In genomic region chr6:45461486-45461885, GRCh38 we compare ENCODE assay signal across 27 cellular contexts.
A peak's percentile ranks its signal among the peaks of the same experiment; 100 is the strongest.
DNase-seq lines count a peak whose midpoint lies in the region; ATAC-seq, FAIRE-seq and TF ChIP-seq lines count a peak whose summit lies in the region.
"Had no signal": no experiment of that assay in that cellular context is flagged by ENCODE, and none has a peak within 500 bp of the region (broad histone marks: within the 10 kb centered on the region; RNA-seq: fewer than 3 reads in every experiment).

No MANE protein-coding gene starts in this region.

- H3K4me1 ChIP-seq in IMR-90 (ENCODE audit: control insufficient read depth, insufficient read depth, low read length) (peaks cover 3% of the 10 kb centered on the region), K562 (replicated peaks in 1 of 2; ENCODE audit: control insufficient read depth in 2 of 2, insufficient read depth in 2 of 2, low read length in 2 of 2) (0 out of 5 replicates have a peak, but pooled peaks cover 0 to 7% of the 10 kb centered on the region in 2 experiments)
- H3K4me1 ChIP-seq in effector memory CD4-positive, alpha-beta T cell (ENCODE audit: control insufficient read depth, insufficient read depth, low read length, poor library complexity, severe bottlenecking): peaks cover 8% of the 10 kb centered on the region

- H3K79me1 ChIP-seq in IMR-90 (ENCODE audit: low read depth in 1 of 2, low read length in 2 of 2): peaks cover 4 to 35% of the 10 kb centered on the region in 2 experiments; a peak in 3 of 4 replicates

- no peak overlapping the region for H3K18ac ChIP-seq in IMR-90 (ENCODE audit: low read depth, low read length)

- H3K27me3 ChIP-seq in IMR-90 (ENCODE audit: control insufficient read depth, insufficient read depth, low read length) (no peaks in the 10 kb centered on the region), K562 (ENCODE audit: control insufficient read depth in 2 of 2, insufficient read depth in 2 of 2, low read length in 2 of 2) (no peaks in the 10 kb centered on the region; a peak in 1 of 5 replicates)
- no peaks in the 10 kb centered on the region for H3K27me3 ChIP-seq in effector memory CD4-positive, alpha-beta T cell (replicated peaks; ENCODE audit: control insufficient read depth, insufficient read depth, low read length, poor library complexity, severe bottlenecking)

- no peaks in the 10 kb centered on the region for H3K9me3 Mint-ChIP-seq in activated CD4-positive, alpha-beta T cell treated with anti-CD3 and anti-CD28 coated beads for 36 hours (ENCODE audit: low read depth)
- H3K9me3 Mint-ChIP-seq in stimulated activated memory B cell treated with anti-CD40 and anti-IgM and Interleukin-4, amounts not matched to agents 10 μg/mL and 1 μg/mL and 100 μg/mL, for 72 hours: no peaks in the 10 kb centered on the region
- H3K9me3 Mint-ChIP-seq: CD8-positive, alpha-beta T cell; HFFc6; IgD-negative memory B cell had no signal

- ATAC-seq in activated CD4-positive, alpha-beta T cell treated with anti-CD3 and anti-CD28 coated beads for 36 hours: peak; percentile 55
- ATAC-seq in IMR-90 (ENCODE audit: low read depth) (no peak), K562 (no peak; the same call in 2 of the 3 replicates), GM21423 (IDR thresholded peaks at IDR 0.05; ENCODE audit: unreplicated experiment) (no peak)
- ATAC-seq in stimulated activated memory B cell treated with anti-CD40 and anti-IgM and Interleukin-4, amounts not matched to agents 10 μg/mL and 1 μg/mL and 100 μg/mL, for 72 hours: no peak
- ATAC-seq: CD8-positive, alpha-beta T cell; Panc1 had no signal

- H4K8ac ChIP-seq in IMR-90 (ENCODE audit: low read depth in 2 of 2, low read length in 2 of 2): no peak overlapping the region

- H3K27ac Mint-ChIP-seq in activated CD4-positive, alpha-beta T cell treated with anti-CD3 and anti-CD28 coated beads for 36 hours: no peak overlapping the region
- H3K27ac Mint-ChIP-seq in stimulated activated memory B cell treated with anti-CD40 and anti-IgM and Interleukin-4, amounts not matched to agents 10 μg/mL and 1 μg/mL and 100 μg/mL, for 72 hours: no peak overlapping the region
- H3K27ac Mint-ChIP-seq: B cell; CD8-positive, alpha-beta T cell; HFFc6 had no signal

- no peak for TF ChIP-seq RAD21 in IMR-90 (IDR thresholded peaks at IDR 0.05; ENCODE audit: low read length)
- TF ChIP-seq RAD21 in K562 (CRISPR knock-in tag; conservative IDR thresholded peaks at IDR 0.05 in 1 of 2, IDR thresholded peaks at IDR 0.05 in 1 of 2): no peak

- H3K4me2 ChIP-seq in IMR-90 (ENCODE audit: low read depth, low read length): no peak overlapping the region
- no peak overlapping the region for H3K4me2 ChIP-seq in K562 (ENCODE audit: insufficient read depth, low read length)
- H3K4me2 ChIP-seq: SK-N-SH had no signal

- no peak overlapping the region for H4K5ac ChIP-seq in IMR-90 (ENCODE audit: low read depth, low read length)

- TF ChIP-seq CTCF in IMR-90 (conservative IDR thresholded peaks at IDR 0.05; ENCODE audit: low read depth, low read length) (no peak), K562 (IDR thresholded peaks at IDR 0.05 in 2 of 3, conservative IDR thresholded peaks at IDR 0.05 in 1 of 3; ENCODE audit: insufficient read depth in 2 of 3, low read depth in 1 of 3, low read length in 3 of 3) (no peak)

- H2AFZ ChIP-seq in IMR-90 (replicated peaks; ENCODE audit: low read length, poor library complexity): no peak overlapping the region
- no peak overlapping the region for H2AFZ ChIP-seq in K562 (ENCODE audit: low read depth, low read length)

- CTCF ChIA-PET in activated CD4-positive, alpha-beta T cell treated with anti-CD3 and anti-CD28 coated beads for 36 hours (lab: Charles Lee): interaction anchor here (0.7 to 0.8 kb wide), 2 partner anchors 8 to 282 kb away, joined by 3 read pairs; no protein-coding TSS in a partner anchor
- CTCF ChIA-PET in IMR-90 (lab: Yijun Ruan, JAX): no interaction called here
- CTCF ChIA-PET in K562 (lab: Yijun Ruan, JAX; ENCODE audit: low intra/inter-chr PET ratio): no interaction called here

- H3K4me1 Mint-ChIP-seq in activated CD4-positive, alpha-beta T cell treated with anti-CD3 and anti-CD28 coated beads for 36 hours: peaks cover 24% of the 10 kb centered on the region
- no peaks in the 10 kb centered on the region for H3K4me1 Mint-ChIP-seq in stimulated activated memory B cell treated with anti-CD40 and anti-IgM and Interleukin-4, amounts not matched to agents 10 μg/mL and 1 μg/mL and 100 μg/mL, for 72 hours
- H3K4me1 Mint-ChIP-seq: B cell had no signal

- H3K23ac ChIP-seq in IMR-90 (ENCODE audit: low read depth, low read length): no peak overlapping the region

- BruUV-seq in IMR-90 (replicated peaks; lab: Mats Ljungman, UMichigan) (no TSS peak), K562 (replicated peaks; lab: Mats Ljungman, UMichigan) (no TSS peak)

- H3K9ac ChIP-seq in IMR-90 (ENCODE audit: low read depth, low read length): no peak overlapping the region
- H3K9ac ChIP-seq in K562 (ENCODE audit: insufficient read depth in 1 of 2, low read depth in 2 of 2, low read length in 2 of 2): no peak overlapping the region
- H3K9ac ChIP-seq: SK-N-SH had no signal

- H3K14ac ChIP-seq in IMR-90 (replicated peaks; ENCODE audit: low read depth, low read length): 0 out of 2 replicates have a peak overlapping the region, but pooled peaks have one; percentile 4

- H3K56ac ChIP-seq in IMR-90 (ENCODE audit: extremely low read depth, insufficient read depth, low read length): no peak overlapping the region

- TF ChIP-seq EP300 in K562 (IDR thresholded peaks at IDR 0.05; ENCODE audit: low read length): no peak

- no peak overlapping the region; the same call in 1 of the 2 replicates for H2BK120ac ChIP-seq in IMR-90 (ENCODE audit: low read depth, low read length)

- H2BK20ac ChIP-seq in IMR-90 (ENCODE audit: low read depth, low read length): peak overlapping the region; percentile 52; the same call in 1 of the 2 replicates

- WGBS in IMR-90 (ENCODE audit: extremely low coverage in 2 of 2, insufficient read length in 1 of 2), 2 experiments: no CpG with 5 or more reads among the region's 3 CpGs
- WGBS in K562 (ENCODE audit: insufficient coverage, low coverage, missing lambda C conversion rate): 26% methylated on average over 3 of the region's 3 CpGs

- H2AK5ac ChIP-seq in IMR-90 (ENCODE audit: low read depth, low read length): no peak overlapping the region

- H3K4ac ChIP-seq in IMR-90 (ENCODE audit: low read depth, low read length): no peak overlapping the region; the same call in 1 of the 2 replicates

- intact Hi-C loops in activated CD4-positive, alpha-beta T cell treated with anti-CD3 and anti-CD28 coated beads for 36 hours (cut with DNase I, micrococcal nuclease): no loop called here
- intact Hi-C loops in IMR-90 (cut with micrococcal nuclease): no loop called here
- intact Hi-C loops in K562 (cut with micrococcal nuclease): loop anchor here (5.0 kb wide), 1 partner anchor 39 kb away; no protein-coding TSS in a partner anchor

- H2AK9ac ChIP-seq in IMR-90 (replicated peaks; ENCODE audit: low read depth, low read length, poor library complexity): no peak overlapping the region

- H3K79me2 ChIP-seq in K562 (ENCODE audit: control insufficient read depth, insufficient read depth, low read length): no peaks in the 10 kb centered on the region

- no peak overlapping the region for H3K4me3 Mint-ChIP-seq in activated CD4-positive, alpha-beta T cell treated with anti-CD3 and anti-CD28 coated beads for 36 hours
- H3K4me3 Mint-ChIP-seq in stimulated activated memory B cell treated with anti-CD40 and anti-IgM and Interleukin-4, amounts not matched to agents 10 μg/mL and 1 μg/mL and 100 μg/mL, for 72 hours: no peak overlapping the region
- H3K4me3 Mint-ChIP-seq: B cell; CD8-positive, alpha-beta T cell; HFFc6; IgD-negative memory B cell had no signal

- no peak for DNase-seq in activated CD4-positive, alpha-beta T cell treated with anti-CD3 and anti-CD28 coated beads for 36 hours
- no peak for DNase-seq in activated CD4-positive, alpha-beta T cell treated with anti-CD3 and anti-CD28 coated beads, Interleukin-2, amount 50 U/mL, for 1 hour
- DNase-seq in IMR-90 (no peak), K562 (ENCODE audit: extremely low read depth in 1 of 4, low spot score in 3 of 4) (no peak), iris pigment epithelial cell (ENCODE audit: low read depth) (peak; percentile 24)
- DNase-seq in effector memory CD4-positive, alpha-beta T cell: no peak
- DNase-seq: Caco-2; CD8-positive, alpha-beta T cell; EL; GF-D8; H7; HFFc6; NCI-H1048; NCI-H1417; NCI-H1694 treated with DMSO at 0.1 percent for 48 hours; NCI-H2227 treated with DMSO at 0.1 percent for 48 hours; NCI-H526 treated with DMSO at 0.1 percent for 48 hours; SIG-M5; SK-N-SH had no signal

- in situ Hi-C loops in IMR-90 (cut with MboI; ENCODE audit: low sequenced_read_pairs): no loop called here
- in situ Hi-C loops in K562 (cut with MboI): no loop called here

- H3K36me3 ChIP-seq in IMR-90 (ENCODE audit: control insufficient read depth, insufficient read depth, low read length) (no peaks in the 10 kb centered on the region), K562 (ENCODE audit: control insufficient read depth, insufficient read depth, low read length) (no peaks in the 10 kb centered on the region)
- no peaks in the 10 kb centered on the region for H3K36me3 ChIP-seq in effector memory CD4-positive, alpha-beta T cell (ENCODE audit: control insufficient read depth, insufficient read depth, low read length)

- no peaks in the 10 kb centered on the region for H3K9me3 ChIP-seq in IMR-90 (ENCODE audit: control insufficient read depth, insufficient read depth, low read length)
- H3K9me3 ChIP-seq in K562 (replicated peaks; ENCODE audit: control insufficient read depth, insufficient read depth, low read depth, low read length): no peaks in the 10 kb centered on the region
- no peaks in the 10 kb centered on the region for H3K9me3 ChIP-seq in effector memory CD4-positive, alpha-beta T cell (ENCODE audit: control insufficient read depth, low read length)
- H3K9me3 ChIP-seq: Caco-2, SK-N-SH had no signal

- no peaks in the 10 kb centered on the region for H3K27me3 Mint-ChIP-seq in activated CD4-positive, alpha-beta T cell treated with anti-CD3 and anti-CD28 coated beads for 36 hours
- no peaks in the 10 kb centered on the region for H3K27me3 Mint-ChIP-seq in stimulated activated memory B cell treated with anti-CD40 and anti-IgM and Interleukin-4, amounts not matched to agents 10 μg/mL and 1 μg/mL and 100 μg/mL, for 72 hours
- H3K27me3 Mint-ChIP-seq: B cell, IgD-negative memory B cell had no signal

- POLR2A ChIA-PET in activated CD4-positive, alpha-beta T cell treated with anti-CD3 and anti-CD28 coated beads for 36 hours (lab: Charles Lee): interaction anchor here (0.7 kb wide), 1 partner anchor 36 kb away, joined by 3 read pairs; no protein-coding TSS in a partner anchor
- POLR2A ChIA-PET in IMR-90 (lab: Charles Lee; ENCODE audit: unreplicated experiment) (no interaction called here), K562 (lab: Yijun Ruan, JAX) (interaction anchor here (0.7 to 1.2 kb wide), 2 partner anchors 10 to 201 kb away, joined by 3 to 4 read pairs; no protein-coding TSS in a partner anchor)

- peaks cover 11% of the 10 kb centered on the region for H3K36me3 Mint-ChIP-seq in activated CD4-positive, alpha-beta T cell treated with anti-CD3 and anti-CD28 coated beads for 36 hours (ENCODE audit: low read depth)
- no peaks in the 10 kb centered on the region for H3K36me3 Mint-ChIP-seq in stimulated activated memory B cell treated with anti-CD40 and anti-IgM and Interleukin-4, amounts not matched to agents 10 μg/mL and 1 μg/mL and 100 μg/mL, for 72 hours

- no peak overlapping the region for H3K4me3 ChIP-seq in IMR-90 (ENCODE audit: insufficient read depth, low read depth, low read length)
- H3K4me3 ChIP-seq in K562: no peak overlapping the region
- H3K4me3 ChIP-seq in effector memory CD4-positive, alpha-beta T cell (ENCODE audit: insufficient read depth, low read depth, low read length, poor library complexity, severe bottlenecking): no peak overlapping the region

- dilution Hi-C loops in IMR-90 (cut with HindIII; ENCODE audit: low sequenced_read_pairs, unreplicated experiment): no loop called here

- FAIRE-seq in K562 (lab: Jason Lieb, UNC): no peak
- FAIRE-seq: GM12891 had no signal

- H2BK5ac ChIP-seq in IMR-90 (ENCODE audit: low read depth, low read length, poor library complexity, severe bottlenecking): no peak overlapping the region

- H4K20me1 ChIP-seq in IMR-90 (ENCODE audit: insufficient read depth, low read length) (no peaks in the 10 kb centered on the region), K562 (replicated peaks; ENCODE audit: control insufficient read depth, insufficient read depth, low read length) (no peaks in the 10 kb centered on the region)

- TF ChIP-seq POLR2A in IMR-90 (IDR thresholded peaks at IDR 0.05; ENCODE audit: low read depth, low read length): no peak
- TF ChIP-seq POLR2A in K562 (conservative IDR thresholded peaks at IDR 0.05): no peak

- H3K27ac ChIP-seq in IMR-90 (ENCODE audit: insufficient read depth, low read length) (no peak overlapping the region), K562 (ENCODE audit: extremely low read depth, low read depth, low read length) (no peak overlapping the region)
- H3K27ac ChIP-seq in effector memory CD4-positive, alpha-beta T cell (ENCODE audit: insufficient read depth, low read length, poor library complexity, severe bottlenecking): no peak overlapping the region
- H3K27ac ChIP-seq: 22Rv1, C4-2B had no signal

- H3K9me1 ChIP-seq in IMR-90 (ENCODE audit: insufficient read depth, low read length): peaks cover 9% of the 10 kb centered on the region
- H3K9me1 ChIP-seq in K562 (ENCODE audit: control insufficient read depth, insufficient read depth, low read length): no peaks in the 10 kb centered on the region

- H4K91ac ChIP-seq in IMR-90 (ENCODE audit: insufficient read depth, low read depth, low read length): no peak overlapping the region

- H2BK15ac ChIP-seq in IMR-90 (ENCODE audit: low read depth, low read length): 0 out of 3 replicates have a peak overlapping the region, but pooled peaks have one; percentile 19
